ENCODE assay signal across 25 cellular contexts in genomic region chr9:68808481-68808880, GRCh38.
DNase-seq lines count a peak whose midpoint lies in the region; TF ChIP-seq lines count a peak whose summit lies in the region.
"Had no signal": no experiment of that assay in that cellular context is flagged by ENCODE, and none has a peak within 500 bp of the region (broad histone marks: within the 10 kb centered on the region; RNA-seq: fewer than 3 reads in every experiment).

No MANE protein-coding gene starts in this region.

- no peak overlapping the region for H2BK15ac ChIP-seq in neuronal stem cell (ENCODE audit: low read length)

- TF ChIP-seq CTCF in transverse colon (IDR thresholded peaks at IDR 0.05): no peak

- H3K14ac ChIP-seq in neuronal stem cell (ENCODE audit: low read length): no peak overlapping the region

- no peak overlapping the region for H4K91ac ChIP-seq in neuronal stem cell (ENCODE audit: low read depth, low read length, poor library complexity)

- H2BK120ac ChIP-seq in neuronal stem cell (ENCODE audit: low read depth, low read length): no peak overlapping the region

- no peak overlapping the region for H3K23ac ChIP-seq in neuronal stem cell (ENCODE audit: low read depth, low read length, poor library complexity)

- no peak overlapping the region for H3K4me3 ChIP-seq in neuronal stem cell (ENCODE audit: low read length in 2 of 2)
- H3K4me3 ChIP-seq in transverse colon: no peak overlapping the region
- H3K4me3 ChIP-seq: PC-9 had no signal

- no peak overlapping the region for H2BK5ac ChIP-seq in neuronal stem cell (ENCODE audit: low read length)

- no peak for TF ChIP-seq POLR2A in transverse colon (IDR thresholded peaks at IDR 0.05)

- H3K27me3 ChIP-seq in neuronal stem cell (ENCODE audit: control insufficient read depth in 3 of 3, insufficient read depth in 3 of 3, low read depth in 1 of 3, low read length in 3 of 3) (no peaks in the 10 kb centered on the region), transverse colon (no peaks in the 10 kb centered on the region)
- H3K27me3 ChIP-seq: dorsolateral prefrontal cortex had no signal

- H3K9me3 ChIP-seq in neuronal stem cell (replicated peaks in 1 of 2; ENCODE audit: control insufficient read depth in 2 of 2, insufficient read depth in 1 of 2, low read depth in 1 of 2, low read length in 2 of 2) (no peaks in the 10 kb centered on the region), transverse colon (no peaks in the 10 kb centered on the region)

- TF ChIP-seq EP300 in transverse colon (IDR thresholded peaks at IDR 0.05; ENCODE audit: low read depth): no peak

- H2BK12ac ChIP-seq in neuronal stem cell (ENCODE audit: low read length): no peak overlapping the region

- intact Hi-C loops in transverse colon (cut with DNase I; ENCODE audit: low total_unique reads): no loop called here

- H3K18ac ChIP-seq in neuronal stem cell (ENCODE audit: low read length): no peak overlapping the region

- H3K36me3 ChIP-seq in neuronal stem cell (replicated peaks in 1 of 2; ENCODE audit: control insufficient read depth in 2 of 2, insufficient read depth in 2 of 2, low read length in 2 of 2) (peaks cover 0 to 38% of the 10 kb centered on the region in 2 donors), transverse colon (no peaks in the 10 kb centered on the region)

- peak overlapping the region; percentile 27 for H2AFZ ChIP-seq in neuronal stem cell (ENCODE audit: low read length)
- H2AFZ ChIP-seq: PC-9 had no signal

- no peak overlapping the region for H3K9ac ChIP-seq in neuronal stem cell (ENCODE audit: low read depth, low read length, poor library complexity)

- H3K79me1 ChIP-seq in neuronal stem cell (ENCODE audit: low read depth, low read length): no peaks in the 10 kb centered on the region

- in situ Hi-C loops in transverse colon (cut with MboI; ENCODE audit: low pct_ligation_motif_present in 1 of 4, low pct_unique_long_range_greater_than_20kb in 1 of 4, low sequenced_read_pairs in 3 of 4): no loop called here

- H3K4me2 ChIP-seq in neuronal stem cell (ENCODE audit: insufficient read depth, low read length, poor library complexity, severe bottlenecking): no peak overlapping the region
- H3K4me2 ChIP-seq: PC-9 had no signal

- H3K4ac ChIP-seq in neuronal stem cell (ENCODE audit: low read length): no peak overlapping the region

- no peak overlapping the region for H2AK5ac ChIP-seq in neuronal stem cell (ENCODE audit: low read depth, low read length)

- H3K4me1 ChIP-seq in neuronal stem cell (ENCODE audit: control insufficient read depth in 2 of 2, insufficient read depth in 1 of 2, low read depth in 1 of 2, low read length in 2 of 2) (peaks cover 3 to 11% of the 10 kb centered on the region in 2 donors), transverse colon (peaks cover 0 to 8% (median 4%) of the 10 kb centered on the region in 4 donors)

- H3K27ac ChIP-seq in neuronal stem cell (replicated peaks; ENCODE audit: low read length): no peak overlapping the region
- H3K27ac ChIP-seq in substantia nigra (ENCODE audit: low read depth, low read length, poor library complexity, severe bottlenecking): no peak overlapping the region
- no peak overlapping the region for H3K27ac ChIP-seq in transverse colon
- H3K27ac ChIP-seq: 22Rv1, PC-9 had no signal

- peak; percentile 86 for DNase-seq in NCI-H2107 treated with DMSO at 0.1 percent for 48 hours (lab: John Stamatoyannopoulos, UW; ENCODE audit: unreplicated experiment)
- no peak for DNase-seq in NCI-H2107 (lab: John Stamatoyannopoulos, UW)
- DNase-seq in NCI-H146 (lab: John Stamatoyannopoulos, UW): peak; percentile 71
- peak; percentile 83 for DNase-seq in NCI-H69 (lab: John Stamatoyannopoulos, UW)
- DNase-seq in neuronal stem cell (ENCODE audit: low spot score): no peak
- DNase-seq in substantia nigra (lab: John Stamatoyannopoulos, UW): no peak
- no peak for DNase-seq in MV-4-11 (lab: John Stamatoyannopoulos, UW)
- DNase-seq in transverse colon: no peak
- DNase-seq: activated CD4-positive, alpha-beta T cell treated with anti-CD3 and anti-CD28 coated beads for 36 hours; activated naive CD4-positive, alpha-beta T cell treated with anti-CD3 and anti-CD28 coated beads for 36 hours; activated T-cell treated with anti-CD3 and anti-CD28 coated beads, Interleukin-2, amount 50 U/mL, for 4 hours; anterior cingulate cortex; CD4-positive, alpha-beta memory T cell; DND-41; dorsolateral prefrontal cortex; HFFc6; Kasumi-1; left colon; mesenchymal stem cell; NCI-H1694; PC-9; retina; stimulated activated CD4-positive, alpha-beta T cell treated with anti-CD3 and anti-CD28 coated beads, Interleukin-4, amount 100 ng/mL, for 1 hour; stimulated activated naive CD4-positive, alpha-beta T cell treated with Interleukin-2 at 50 U/mL for 16 hours had no signal

- H4K8ac ChIP-seq in neuronal stem cell (ENCODE audit: low read depth, low read length): no peak overlapping the region

- no CpG with 5 or more reads among the region's 4 CpGs for WGBS in neuronal stem cell (ENCODE audit: extremely low coverage in 2 of 2, insufficient read length in 2 of 2, insufficient replicate concordance in 1 of 2), 2 donors
- WGBS in transverse colon (ENCODE audit: low coverage in 1 of 2), 2 donors: 69 to 70% methylated on average over 4 of the region's 4 CpGs

Comparison
In these comparisons a context has a peak if more than half of its experiments do, and no peak if none do; other contexts are left out.
1. DNase-seq: peak in NCI-H2107 treated with DMSO at 0.1 percent for 48 hours (single experiment), NCI-H146 (single experiment) and NCI-H69 (single experiment); none in NCI-H2107 (single experiment), neuronal stem cell (single experiment), substantia nigra (0 of 49), MV-4-11 (single experiment) and transverse colon (single experiment).